1 cellular context compared by ENCODE assay signal in the genomic region with DNA sequence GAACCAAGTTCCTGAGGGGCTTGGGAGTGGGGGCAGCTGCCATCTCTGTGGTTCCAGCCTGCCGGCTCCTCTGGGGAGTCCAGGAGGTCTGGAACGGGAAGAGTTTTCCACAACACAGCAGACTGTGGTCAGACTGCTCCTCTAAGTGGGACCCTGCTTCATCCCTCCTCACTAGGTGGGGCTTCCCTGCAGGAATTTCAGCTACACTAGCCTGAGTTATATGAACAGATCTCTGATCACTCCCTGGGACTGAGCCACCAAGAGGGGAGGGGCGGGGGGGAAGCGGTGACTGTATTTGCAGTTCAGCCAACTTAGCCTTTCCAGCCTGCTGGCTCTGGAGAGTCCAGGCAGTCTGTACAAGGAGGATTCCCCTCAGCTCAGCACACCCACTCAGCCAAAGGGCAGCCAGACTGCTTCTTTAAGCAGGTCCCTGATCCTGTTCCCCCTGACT.
TF ChIP-seq lines count a peak whose summit lies in the region.

No MANE protein-coding gene starts in this region.

TF ChIP-seq in HepG2, 621 proteins besides CTCF, POLR2A, EP300 and RAD21 (continues in another document):
- TF ChIP-seq, protein P1, sequence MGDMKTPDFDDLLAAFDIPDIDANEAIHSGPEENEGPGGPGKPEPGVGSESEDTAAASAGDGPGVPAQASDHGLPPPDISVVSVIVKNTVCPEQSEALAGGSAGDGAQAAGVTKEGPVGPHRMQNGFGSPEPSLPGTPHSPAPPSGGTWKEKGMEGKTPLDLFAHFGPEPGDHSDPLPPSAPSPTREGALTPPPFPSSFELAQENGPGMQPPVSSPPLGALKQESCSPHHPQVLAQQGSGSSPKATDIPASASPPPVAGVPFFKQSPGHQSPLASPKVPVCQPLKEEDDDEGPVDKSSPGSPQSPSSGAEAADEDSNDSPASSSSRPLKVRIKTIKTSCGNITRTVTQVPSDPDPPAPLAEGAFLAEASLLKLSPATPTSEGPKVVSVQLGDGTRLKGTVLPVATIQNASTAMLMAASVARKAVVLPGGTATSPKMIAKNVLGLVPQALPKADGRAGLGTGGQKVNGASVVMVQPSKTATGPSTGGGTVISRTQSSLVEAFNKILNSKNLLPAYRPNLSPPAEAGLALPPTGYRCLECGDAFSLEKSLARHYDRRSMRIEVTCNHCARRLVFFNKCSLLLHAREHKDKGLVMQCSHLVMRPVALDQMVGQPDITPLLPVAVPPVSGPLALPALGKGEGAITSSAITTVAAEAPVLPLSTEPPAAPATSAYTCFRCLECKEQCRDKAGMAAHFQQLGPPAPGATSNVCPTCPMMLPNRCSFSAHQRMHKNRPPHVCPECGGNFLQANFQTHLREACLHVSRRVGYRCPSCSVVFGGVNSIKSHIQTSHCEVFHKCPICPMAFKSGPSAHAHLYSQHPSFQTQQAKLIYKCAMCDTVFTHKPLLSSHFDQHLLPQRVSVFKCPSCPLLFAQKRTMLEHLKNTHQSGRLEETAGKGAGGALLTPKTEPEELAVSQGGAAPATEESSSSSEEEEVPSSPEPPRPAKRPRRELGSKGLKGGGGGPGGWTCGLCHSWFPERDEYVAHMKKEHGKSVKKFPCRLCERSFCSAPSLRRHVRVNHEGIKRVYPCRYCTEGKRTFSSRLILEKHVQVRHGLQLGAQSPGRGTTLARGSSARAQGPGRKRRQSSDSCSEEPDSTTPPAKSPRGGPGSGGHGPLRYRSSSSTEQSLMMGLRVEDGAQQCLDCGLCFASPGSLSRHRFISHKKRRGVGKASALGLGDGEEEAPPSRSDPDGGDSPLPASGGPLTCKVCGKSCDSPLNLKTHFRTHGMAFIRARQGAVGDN (CRISPR knock-in tag; IDR thresholded peaks at IDR 0.05) = peak; percentile 28; the same call in 1 of the 2 replicates
- TF ChIP-seq ZNF550 (CRISPR knock-in tag; IDR thresholded peaks at IDR 0.05; ENCODE audit: borderline replicate concordance) (no peak), YEATS4 (CRISPR knock-in tag; IDR thresholded peaks at IDR 0.05; ENCODE audit: borderline replicate concordance) (peak; percentile 40; the same call in 1 of the 2 replicates), ZNF766 (CRISPR knock-in tag; IDR thresholded peaks at IDR 0.05; ENCODE audit: borderline replicate concordance) (0 out of 2 replicates have a peak, but pooled peaks have one; percentile 27), KLF16 (CRISPR knock-in tag; IDR thresholded peaks at IDR 0.05) (no peak), ESRRA (CRISPR knock-in tag; IDR thresholded peaks at IDR 0.05; ENCODE audit: low read depth) (no peak), TOPORS (CRISPR knock-in tag; IDR thresholded peaks at IDR 0.05) (no peak), KDM5B (CRISPR knock-in tag; IDR thresholded peaks at IDR 0.05; ENCODE audit: borderline replicate concordance) (0 out of 2 replicates have a peak, but pooled peaks have one; percentile 15), ZNF292 (CRISPR knock-in tag; IDR thresholded peaks at IDR 0.05; ENCODE audit: borderline replicate concordance, low read depth) (0 out of 2 replicates have a peak, but pooled peaks have one; percentile 11), IKZF1 (IDR thresholded peaks at IDR 0.05) (no peak), AGO1 (IDR thresholded peaks at IDR 0.05; ENCODE audit: low read depth, low read length, poor library complexity, severe bottlenecking) (no peak), LCORL (IDR thresholded peaks at IDR 0.05) (no peak), LCORL (CRISPR knock-in tag; IDR thresholded peaks at IDR 0.05) (no peak), THAP11 (CRISPR knock-in tag; IDR thresholded peaks at IDR 0.05) (no peak), ZKSCAN1 (IDR thresholded peaks at IDR 0.05; ENCODE audit: low read length) (no peak), MIER3 (CRISPR knock-in tag; IDR thresholded peaks at IDR 0.05; ENCODE audit: borderline replicate concordance) (no peak), ZNF343 (CRISPR knock-in tag; IDR thresholded peaks at IDR 0.05) (no peak), KMT2A (CRISPR knock-in tag; IDR thresholded peaks at IDR 0.05) (no peak), ZNF589 (CRISPR knock-in tag; conservative IDR thresholded peaks at IDR 0.05) (no peak), BRCA1 (CRISPR knock-in tag; IDR thresholded peaks at IDR 0.05) (no peak), ZNF75D (CRISPR knock-in tag; IDR thresholded peaks at IDR 0.05; ENCODE audit: borderline replicate concordance) (no peak), ZNF558 (CRISPR knock-in tag; IDR thresholded peaks at IDR 0.05; ENCODE audit: borderline replicate concordance) (no peak), ZNF781 (CRISPR knock-in tag; IDR thresholded peaks at IDR 0.05; ENCODE audit: borderline replicate concordance, not compliant biosample characterization) (no peak), ZNF841 (CRISPR knock-in tag; IDR thresholded peaks at IDR 0.05; ENCODE audit: borderline replicate concordance) (no peak), ZNF256 (CRISPR knock-in tag; conservative IDR thresholded peaks at IDR 0.05) (no peak), PHF8 (CRISPR knock-in tag; IDR thresholded peaks at IDR 0.05) (no peak)
- TF ChIP-seq, protein P2, sequence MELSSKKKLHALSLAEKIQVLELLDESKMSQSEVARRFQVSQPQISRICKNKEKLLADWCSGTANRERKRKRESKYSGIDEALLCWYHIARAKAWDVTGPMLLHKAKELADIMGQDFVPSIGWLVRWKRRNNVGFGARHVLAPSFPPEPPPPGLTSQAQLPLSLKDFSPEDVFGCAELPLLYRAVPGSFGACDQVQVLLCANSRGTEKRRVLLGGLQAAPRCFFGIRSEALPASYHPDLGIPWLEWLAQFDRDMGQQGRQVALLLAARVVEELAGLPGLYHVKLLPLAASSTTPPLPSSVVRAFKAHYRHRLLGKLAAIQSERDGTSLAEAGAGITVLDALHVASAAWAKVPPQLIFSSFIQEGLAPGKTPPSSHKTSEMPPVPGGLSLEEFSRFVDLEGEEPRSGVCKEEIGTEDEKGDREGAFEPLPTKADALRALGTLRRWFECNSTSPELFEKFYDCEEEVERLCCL (CRISPR knock-in tag; IDR thresholded peaks at IDR 0.05; ENCODE audit: borderline replicate concordance) = 0 out of 2 replicates have a peak, but pooled peaks have one; percentile 32
- TF ChIP-seq, protein P3, sequence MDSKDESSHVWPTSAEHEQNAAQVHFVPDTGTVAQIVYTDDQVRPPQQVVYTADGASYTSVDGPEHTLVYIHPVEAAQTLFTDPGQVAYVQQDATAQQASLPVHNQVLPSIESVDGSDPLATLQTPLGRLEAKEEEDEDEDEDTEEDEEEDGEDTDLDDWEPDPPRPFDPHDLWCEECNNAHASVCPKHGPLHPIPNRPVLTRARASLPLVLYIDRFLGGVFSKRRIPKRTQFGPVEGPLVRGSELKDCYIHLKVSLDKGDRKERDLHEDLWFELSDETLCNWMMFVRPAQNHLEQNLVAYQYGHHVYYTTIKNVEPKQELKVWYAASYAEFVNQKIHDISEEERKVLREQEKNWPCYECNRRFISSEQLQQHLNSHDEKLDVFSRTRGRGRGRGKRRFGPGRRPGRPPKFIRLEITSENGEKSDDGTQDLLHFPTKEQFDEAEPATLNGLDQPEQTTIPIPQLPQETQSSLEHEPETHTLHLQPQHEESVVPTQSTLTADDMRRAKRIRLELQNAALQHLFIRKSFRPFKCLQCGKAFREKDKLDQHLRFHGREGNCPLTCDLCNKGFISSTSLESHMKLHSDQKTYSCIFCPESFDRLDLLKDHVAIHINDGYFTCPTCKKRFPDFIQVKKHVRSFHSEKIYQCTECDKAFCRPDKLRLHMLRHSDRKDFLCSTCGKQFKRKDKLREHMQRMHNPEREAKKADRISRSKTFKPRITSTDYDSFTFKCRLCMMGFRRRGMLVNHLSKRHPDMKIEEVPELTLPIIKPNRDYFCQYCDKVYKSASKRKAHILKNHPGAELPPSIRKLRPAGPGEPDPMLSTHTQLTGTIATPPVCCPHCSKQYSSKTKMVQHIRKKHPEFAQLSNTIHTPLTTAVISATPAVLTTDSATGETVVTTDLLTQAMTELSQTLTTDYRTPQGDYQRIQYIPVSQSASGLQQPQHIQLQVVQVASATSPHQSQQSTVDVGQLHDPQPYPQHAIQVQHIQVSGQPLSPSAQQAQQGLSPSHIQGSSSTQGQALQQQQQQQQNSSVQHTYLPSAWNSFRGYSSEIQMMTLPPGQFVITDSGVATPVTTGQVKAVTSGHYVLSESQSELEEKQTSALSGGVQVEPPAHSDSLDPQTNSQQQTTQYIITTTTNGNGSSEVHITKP (CRISPR knock-in tag; IDR thresholded peaks at IDR 0.05; ENCODE audit: low read depth) = peak; percentile 95
- TF ChIP-seq, protein P4, sequence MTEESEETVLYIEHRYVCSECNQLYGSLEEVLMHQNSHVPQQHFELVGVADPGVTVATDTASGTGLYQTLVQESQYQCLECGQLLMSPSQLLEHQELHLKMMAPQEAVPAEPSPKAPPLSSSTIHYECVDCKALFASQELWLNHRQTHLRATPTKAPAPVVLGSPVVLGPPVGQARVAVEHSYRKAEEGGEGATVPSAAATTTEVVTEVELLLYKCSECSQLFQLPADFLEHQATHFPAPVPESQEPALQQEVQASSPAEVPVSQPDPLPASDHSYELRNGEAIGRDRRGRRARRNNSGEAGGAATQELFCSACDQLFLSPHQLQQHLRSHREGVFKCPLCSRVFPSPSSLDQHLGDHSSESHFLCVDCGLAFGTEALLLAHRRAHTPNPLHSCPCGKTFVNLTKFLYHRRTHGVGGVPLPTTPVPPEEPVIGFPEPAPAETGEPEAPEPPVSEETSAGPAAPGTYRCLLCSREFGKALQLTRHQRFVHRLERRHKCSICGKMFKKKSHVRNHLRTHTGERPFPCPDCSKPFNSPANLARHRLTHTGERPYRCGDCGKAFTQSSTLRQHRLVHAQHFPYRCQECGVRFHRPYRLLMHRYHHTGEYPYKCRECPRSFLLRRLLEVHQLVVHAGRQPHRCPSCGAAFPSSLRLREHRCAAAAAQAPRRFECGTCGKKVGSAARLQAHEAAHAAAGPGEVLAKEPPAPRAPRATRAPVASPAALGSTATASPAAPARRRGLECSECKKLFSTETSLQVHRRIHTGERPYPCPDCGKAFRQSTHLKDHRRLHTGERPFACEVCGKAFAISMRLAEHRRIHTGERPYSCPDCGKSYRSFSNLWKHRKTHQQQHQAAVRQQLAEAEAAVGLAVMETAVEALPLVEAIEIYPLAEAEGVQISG (CRISPR knock-in tag; IDR thresholded peaks at IDR 0.05) = peak; percentile 9; the same call in 1 of the 2 replicates
- TF ChIP-seq, protein P5, sequence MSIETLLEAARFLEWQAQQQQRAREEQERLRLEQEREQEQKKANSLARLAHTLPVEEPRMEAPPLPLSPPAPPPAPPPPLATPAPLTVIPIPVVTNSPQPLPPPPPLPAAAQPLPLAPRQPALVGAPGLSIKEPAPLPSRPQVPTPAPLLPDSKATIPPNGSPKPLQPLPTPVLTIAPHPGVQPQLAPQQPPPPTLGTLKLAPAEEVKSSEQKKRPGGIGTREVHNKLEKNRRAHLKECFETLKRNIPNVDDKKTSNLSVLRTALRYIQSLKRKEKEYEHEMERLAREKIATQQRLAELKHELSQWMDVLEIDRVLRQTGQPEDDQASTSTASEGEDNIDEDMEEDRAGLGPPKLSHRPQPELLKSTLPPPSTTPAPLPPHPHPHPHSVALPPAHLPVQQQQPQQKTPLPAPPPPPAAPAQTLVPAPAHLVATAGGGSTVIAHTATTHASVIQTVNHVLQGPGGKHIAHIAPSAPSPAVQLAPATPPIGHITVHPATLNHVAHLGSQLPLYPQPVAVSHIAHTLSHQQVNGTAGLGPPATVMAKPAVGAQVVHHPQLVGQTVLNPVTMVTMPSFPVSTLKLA (IDR thresholded peaks at IDR 0.05) = no peak
- TF ChIP-seq, protein P6, sequence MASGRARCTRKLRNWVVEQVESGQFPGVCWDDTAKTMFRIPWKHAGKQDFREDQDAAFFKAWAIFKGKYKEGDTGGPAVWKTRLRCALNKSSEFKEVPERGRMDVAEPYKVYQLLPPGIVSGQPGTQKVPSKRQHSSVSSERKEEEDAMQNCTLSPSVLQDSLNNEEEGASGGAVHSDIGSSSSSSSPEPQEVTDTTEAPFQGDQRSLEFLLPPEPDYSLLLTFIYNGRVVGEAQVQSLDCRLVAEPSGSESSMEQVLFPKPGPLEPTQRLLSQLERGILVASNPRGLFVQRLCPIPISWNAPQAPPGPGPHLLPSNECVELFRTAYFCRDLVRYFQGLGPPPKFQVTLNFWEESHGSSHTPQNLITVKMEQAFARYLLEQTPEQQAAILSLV (CRISPR knock-in tag; IDR thresholded peaks at IDR 0.05; ENCODE audit: borderline replicate concordance) = no peak
- TF ChIP-seq, protein P7, sequence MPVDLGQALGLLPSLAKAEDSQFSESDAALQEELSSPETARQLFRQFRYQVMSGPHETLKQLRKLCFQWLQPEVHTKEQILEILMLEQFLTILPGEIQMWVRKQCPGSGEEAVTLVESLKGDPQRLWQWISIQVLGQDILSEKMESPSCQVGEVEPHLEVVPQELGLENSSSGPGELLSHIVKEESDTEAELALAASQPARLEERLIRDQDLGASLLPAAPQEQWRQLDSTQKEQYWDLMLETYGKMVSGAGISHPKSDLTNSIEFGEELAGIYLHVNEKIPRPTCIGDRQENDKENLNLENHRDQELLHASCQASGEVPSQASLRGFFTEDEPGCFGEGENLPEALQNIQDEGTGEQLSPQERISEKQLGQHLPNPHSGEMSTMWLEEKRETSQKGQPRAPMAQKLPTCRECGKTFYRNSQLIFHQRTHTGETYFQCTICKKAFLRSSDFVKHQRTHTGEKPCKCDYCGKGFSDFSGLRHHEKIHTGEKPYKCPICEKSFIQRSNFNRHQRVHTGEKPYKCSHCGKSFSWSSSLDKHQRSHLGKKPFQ (CRISPR knock-in tag; IDR thresholded peaks at IDR 0.05; ENCODE audit: insufficient replicate concordance) = no peak
- TF ChIP-seq, protein P8, sequence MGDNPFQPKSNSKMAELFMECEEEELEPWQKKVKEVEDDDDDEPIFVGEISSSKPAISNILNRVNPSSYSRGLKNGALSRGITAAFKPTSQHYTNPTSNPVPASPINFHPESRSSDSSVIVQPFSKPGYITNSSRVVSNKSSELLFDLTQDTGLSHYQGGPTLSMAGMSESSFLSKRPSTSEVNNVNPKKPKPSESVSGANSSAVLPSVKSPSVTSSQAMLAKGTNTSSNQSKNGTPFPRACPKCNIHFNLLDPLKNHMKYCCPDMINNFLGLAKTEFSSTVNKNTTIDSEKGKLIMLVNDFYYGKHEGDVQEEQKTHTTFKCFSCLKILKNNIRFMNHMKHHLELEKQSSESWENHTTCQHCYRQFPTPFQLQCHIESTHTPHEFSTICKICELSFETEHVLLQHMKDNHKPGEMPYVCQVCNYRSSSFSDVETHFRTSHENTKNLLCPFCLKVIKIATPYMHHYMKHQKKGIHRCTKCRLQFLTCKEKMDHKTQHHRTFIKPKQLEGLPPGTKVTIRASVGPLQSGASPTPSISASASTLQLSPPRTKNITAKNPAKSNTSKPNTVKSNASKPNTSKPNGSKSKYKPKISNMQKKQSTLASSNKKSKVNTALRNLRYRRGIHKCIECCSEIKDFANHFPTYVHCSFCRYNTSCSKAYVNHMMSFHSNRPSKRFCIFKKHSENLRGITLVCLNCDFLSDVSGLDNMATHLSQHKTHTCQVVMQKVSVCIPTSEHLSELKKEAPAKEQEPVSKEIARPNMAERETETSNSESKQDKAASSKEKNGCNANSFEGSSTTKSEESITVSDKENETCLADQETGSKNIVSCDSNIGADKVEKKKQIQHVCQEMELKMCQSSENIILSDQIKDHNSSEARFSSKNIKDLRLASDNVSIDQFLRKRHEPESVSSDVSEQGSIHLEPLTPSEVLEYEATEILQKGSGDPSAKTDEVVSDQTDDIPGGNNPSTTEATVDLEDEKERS (CRISPR knock-in tag; IDR thresholded peaks at IDR 0.05) = 0 out of 2 replicates have a peak, but pooled peaks have one; percentile 38
- TF ChIP-seq, protein P9, sequence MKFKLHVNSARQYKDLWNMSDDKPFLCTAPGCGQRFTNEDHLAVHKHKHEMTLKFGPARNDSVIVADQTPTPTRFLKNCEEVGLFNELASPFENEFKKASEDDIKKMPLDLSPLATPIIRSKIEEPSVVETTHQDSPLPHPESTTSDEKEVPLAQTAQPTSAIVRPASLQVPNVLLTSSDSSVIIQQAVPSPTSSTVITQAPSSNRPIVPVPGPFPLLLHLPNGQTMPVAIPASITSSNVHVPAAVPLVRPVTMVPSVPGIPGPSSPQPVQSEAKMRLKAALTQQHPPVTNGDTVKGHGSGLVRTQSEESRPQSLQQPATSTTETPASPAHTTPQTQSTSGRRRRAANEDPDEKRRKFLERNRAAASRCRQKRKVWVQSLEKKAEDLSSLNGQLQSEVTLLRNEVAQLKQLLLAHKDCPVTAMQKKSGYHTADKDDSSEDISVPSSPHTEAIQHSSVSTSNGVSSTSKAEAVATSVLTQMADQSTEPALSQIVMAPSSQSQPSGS (CRISPR knock-in tag; IDR thresholded peaks at IDR 0.05) = no peak
